2 cellular contexts compared by ENCODE assay signal in genomic region chr13:20553309-20553708, GRCh38.
TF ChIP-seq lines count a peak whose summit lies in the region.

No MANE protein-coding gene starts in this region.

TF ChIP-seq in IMR-90, 13 proteins besides CTCF, POLR2A, EP300 and RAD21:
- TF ChIP-seq SMC3 (IDR thresholded peaks at IDR 0.05; ENCODE audit: low read depth, low read length) (no peak), CHD1 (IDR thresholded peaks at IDR 0.05; ENCODE audit: low read depth, low read length) (no peak), CEBPB (IDR thresholded peaks at IDR 0.05; ENCODE audit: low read depth, low read length) (no peak), MAFK (IDR thresholded peaks at IDR 0.05; ENCODE audit: low read depth, low read length) (no peak), MXI1 (IDR thresholded peaks at IDR 0.05; ENCODE audit: borderline replicate concordance, low read depth, low read length) (no peak), NFE2L2 (IDR thresholded peaks at IDR 0.05; ENCODE audit: low read depth, low read length) (no peak), ELK1 (IDR thresholded peaks at IDR 0.05; ENCODE audit: borderline replicate concordance, low read depth, low read length) (no peak), BHLHE40 (IDR thresholded peaks at IDR 0.05; ENCODE audit: low read depth, low read length) (no peak), RCOR1 (IDR thresholded peaks at IDR 0.05; ENCODE audit: insufficient replicate concordance, low read length) (no peak), USF2 (IDR thresholded peaks at IDR 0.05; ENCODE audit: low read depth, low read length) (no peak), FOS (IDR thresholded peaks at IDR 0.05; ENCODE audit: low read depth, low read length) (no peak)
TF ChIP-seq in IMR-90: peak in this region for 0.

TF ChIP-seq in HepG2, 621 proteins besides CTCF, POLR2A, EP300 and RAD21 (continues in another document):
- TF ChIP-seq ZFP91 (CRISPR knock-in tag; IDR thresholded peaks at IDR 0.05; ENCODE audit: borderline replicate concordance) (no peak), HNF1B (CRISPR knock-in tag; IDR thresholded peaks at IDR 0.05) (0 out of 2 replicates have a peak, but pooled peaks have one; percentile 32), ISL2 (CRISPR knock-in tag; IDR thresholded peaks at IDR 0.05) (peak; percentile 56; the same call in 1 of the 2 replicates), HDAC2 (CRISPR knock-in tag; IDR thresholded peaks at IDR 0.05) (peak; percentile 38; the same call in 1 of the 2 replicates), USF2 (IDR thresholded peaks at IDR 0.05; ENCODE audit: low read depth, low read length) (no peak), USF2 (CRISPR knock-in tag; IDR thresholded peaks at IDR 0.05; ENCODE audit: borderline replicate concordance) (peak; percentile 40; the same call in 1 of the 2 replicates), NR1H2 (CRISPR knock-in tag; IDR thresholded peaks at IDR 0.05; ENCODE audit: borderline replicate concordance, low read depth) (no peak), JUN (CRISPR knock-in tag; IDR thresholded peaks at IDR 0.05) (no peak), MLX (CRISPR knock-in tag; IDR thresholded peaks at IDR 0.05) (peak; percentile 67; the same call in 1 of the 2 replicates), DRAP1 (CRISPR knock-in tag; IDR thresholded peaks at IDR 0.05) (peak; percentile 59; the same call in 1 of the 2 replicates), HOXA3 (CRISPR knock-in tag; IDR thresholded peaks at IDR 0.05) (peak; percentile 77; the same call in 1 of the 2 replicates), ZBTB25 (CRISPR knock-in tag; IDR thresholded peaks at IDR 0.05) (0 out of 2 replicates have a peak, but pooled peaks have one; percentile 53), ZNF142 (CRISPR knock-in tag; IDR thresholded peaks at IDR 0.05) (peak; percentile 70; the same call in 1 of the 2 replicates), ZBTB43 (CRISPR knock-in tag; conservative IDR thresholded peaks at IDR 0.05) (peak; percentile 96), ARID5B (CRISPR knock-in tag; IDR thresholded peaks at IDR 0.05) (peak; percentile 64), KDM6A (CRISPR knock-in tag; IDR thresholded peaks at IDR 0.05; ENCODE audit: low read depth) (peak; percentile 70; the same call in 1 of the 2 replicates), MIXL1 (CRISPR knock-in tag; IDR thresholded peaks at IDR 0.05) (0 out of 2 replicates have a peak, but pooled peaks have one; percentile 28), CREM (IDR thresholded peaks at IDR 0.05) (no peak), CREM (CRISPR knock-in tag; IDR thresholded peaks at IDR 0.05) (no peak), THRA (CRISPR knock-in tag; IDR thresholded peaks at IDR 0.05; ENCODE audit: borderline replicate concordance) (peak; percentile 39; the same call in 1 of the 2 replicates), ZNF44 (CRISPR knock-in tag; IDR thresholded peaks at IDR 0.05) (no peak), ZMYM3 (CRISPR knock-in tag; IDR thresholded peaks at IDR 0.05) (peak; percentile 89), FOXP1 (IDR thresholded peaks at IDR 0.05) (no peak), FOXP1 (CRISPR knock-in tag; IDR thresholded peaks at IDR 0.05) (peak; percentile 17; the same call in 1 of the 2 replicates), ZNF724P (CRISPR knock-in tag; IDR thresholded peaks at IDR 0.05; ENCODE audit: borderline replicate concordance) (no peak), BRD4 (CRISPR knock-in tag; IDR thresholded peaks at IDR 0.05) (peak; percentile 85), RCOR2 (CRISPR knock-in tag; IDR thresholded peaks at IDR 0.05) (peak; percentile 77; the same call in 1 of the 2 replicates), TEF (CRISPR knock-in tag; IDR thresholded peaks at IDR 0.05) (no peak)
